Comparison of ENCODE assay signal across 13 cellular contexts in the genomic region with DNA sequence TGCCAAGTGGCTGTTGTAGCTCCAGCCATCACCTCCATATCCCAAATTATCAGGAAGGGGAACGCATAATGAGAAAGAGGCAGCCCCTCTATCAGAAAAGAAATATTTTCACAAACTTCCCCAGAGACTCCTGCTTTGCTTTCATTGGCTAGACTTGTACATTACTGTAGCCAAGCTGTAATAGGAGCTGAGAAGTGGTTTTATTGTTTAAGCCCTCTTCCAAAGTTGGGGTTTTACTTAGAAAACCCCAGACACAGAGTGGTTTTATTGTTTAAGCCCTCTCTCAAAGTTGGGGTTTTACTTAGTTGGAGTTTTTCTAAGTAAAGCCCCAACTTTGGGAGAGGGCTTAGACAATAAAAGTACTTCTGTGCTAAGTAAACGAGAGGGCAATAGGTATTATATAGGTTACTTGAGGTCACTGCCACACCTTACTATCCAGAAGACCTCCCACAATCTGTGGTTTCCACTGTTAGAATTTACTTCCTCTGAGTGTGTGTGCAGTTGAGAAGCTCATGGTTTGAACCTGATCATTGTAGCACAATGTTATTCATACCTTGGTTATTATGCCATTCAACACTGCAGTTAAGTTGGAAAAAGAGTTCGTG.
DNase-seq lines count a peak whose midpoint lies in the region; ATAC-seq and TF ChIP-seq lines count a peak whose summit lies in the region.
"Had no signal": no experiment of that assay in that cellular context is flagged by ENCODE, and none has a peak within 500 bp of the region (broad histone marks: within the 10 kb centered on the region; RNA-seq: fewer than 3 reads in every experiment).

No MANE protein-coding gene starts in this region.

- CTCF ChIA-PET in mammary epithelial cell (lab: Charles Lee; ENCODE audit: low non-redundant PET) (interaction anchor here (0.8 kb wide), 1 partner anchor 152 kb away, joined by 5 read pairs; no protein-coding TSS in a partner anchor), MCF 10A (lab: Yijun Ruan, JAX) (interaction anchor here (1.0 to 5.2 kb wide), 12 partner anchors 11 to 379 kb away, joined by 3 to 56 read pairs (median 6); no protein-coding TSS in a partner anchor), T-cell (lab: Charles Lee) (interaction anchor here (0.5 to 4.3 kb wide), 4 partner anchors 229 to 583 kb away, joined by 3 to 75 read pairs (median 11); no protein-coding TSS in a partner anchor), Caco-2 (lab: Charles Lee) (interaction anchor here (1.8 kb wide), 1 partner anchor 283 kb away, joined by 7 read pairs; no protein-coding TSS in a partner anchor)

- H3K4me3 ChIP-seq in mammary epithelial cell (replicated peaks in 1 of 3; ENCODE audit: insufficient read depth in 1 of 3, low read depth in 2 of 3, low read length in 3 of 3) (no peak overlapping the region), Caco-2 (ENCODE audit: low read depth, low read length) (no peak overlapping the region)
- H3K4me3 ChIP-seq: adrenal gland, right atrium auricular region had no signal

- no peaks in the 10 kb centered on the region for H3K27me3 Mint-ChIP-seq in MCF 10A (ENCODE audit: insufficient read depth, unreplicated experiment)
- H3K27me3 Mint-ChIP-seq in T-cell = no peaks in the 10 kb centered on the region
- H3K27me3 Mint-ChIP-seq in Caco-2 (ENCODE audit: insufficient read depth, unreplicated experiment) = no peaks in the 10 kb centered on the region

- no peak overlapping the region for H3K4me3 Mint-ChIP-seq in MCF 10A (ENCODE audit: unreplicated experiment)
- peak overlapping the region in 2 of 3 donors; percentile 13 to 66 for H3K4me3 Mint-ChIP-seq in T-cell
- no peak overlapping the region for H3K4me3 Mint-ChIP-seq in Caco-2 (ENCODE audit: unreplicated experiment)

- intact Hi-C loops in mammary epithelial cell (cut with micrococcal nuclease) (loop anchor here (2.0 kb wide), 1 partner anchor 389 kb away; no protein-coding TSS in a partner anchor), MCF 10A (cut with micrococcal nuclease) (no loop called here), Caco-2 (cut with micrococcal nuclease; ENCODE audit: unreplicated experiment) (no loop called here)

- no peak overlapping the region for H3K9ac ChIP-seq in mammary epithelial cell (ENCODE audit: insufficient read depth, low read length)

- ATAC-seq in T-cell (replicated peaks in 1 of 4) (peak; percentile 82 to 88 (median 86)), SK-N-SH treated with all-trans-retinoic acid at 6 μM for 48 hours (no peak)

- H3K4me1 ChIP-seq in mammary epithelial cell (ENCODE audit: insufficient read depth, low read length) (peaks cover 6% of the 10 kb centered on the region), Caco-2 (no peaks in the 10 kb centered on the region)
- H3K4me1 ChIP-seq: adrenal gland, right atrium auricular region had no signal

- H3K27ac ChIP-seq in mammary epithelial cell (ENCODE audit: insufficient read depth, low read depth, low read length) (no peak overlapping the region), epithelial cell of prostate (peak overlapping the region; percentile 6)
- H3K27ac ChIP-seq: right atrium auricular region had no signal

- no peak overlapping the region for H2AFZ ChIP-seq in mammary epithelial cell (ENCODE audit: low read depth, low read length)

- POLR2A ChIA-PET in MCF 10A (lab: Yijun Ruan, JAX) (no interaction called here), T-cell (lab: Charles Lee) (no interaction called here), Caco-2 (lab: Charles Lee) (no interaction called here)

- no peak for TF ChIP-seq CTCF in mammary epithelial cell (conservative IDR thresholded peaks at IDR 0.05 in 1 of 2, IDR thresholded peaks at IDR 0.05 in 1 of 2; ENCODE audit: extremely low read depth in 1 of 2, insufficient read depth in 1 of 2, low read depth in 1 of 2, low read length in 2 of 2)
- TF ChIP-seq CTCF in MCF 10A (IDR thresholded peaks at IDR 0.05; ENCODE audit: unreplicated experiment) = no peak
- no peak for TF ChIP-seq CTCF in Caco-2 (IDR thresholded peaks at IDR 0.05; ENCODE audit: insufficient read depth in 1 of 2, low read depth in 1 of 2, low read length in 1 of 2, severe bottlenecking in 1 of 2, unreplicated experiment in 1 of 2)

- H4K20me1 ChIP-seq in mammary epithelial cell (ENCODE audit: insufficient read depth, low read length) = peaks cover 2% of the 10 kb centered on the region

- H3K27me3 ChIP-seq in mammary epithelial cell (ENCODE audit: insufficient read depth, low read length) (no peaks in the 10 kb centered on the region), Caco-2 (replicated peaks; ENCODE audit: control insufficient read depth, insufficient read depth, low read length) (no peaks in the 10 kb centered on the region)
- H3K27me3 ChIP-seq: adrenal gland, right atrium auricular region had no signal

- H3K36me3 ChIP-seq in mammary epithelial cell (ENCODE audit: insufficient read depth, low read length) (peaks cover 49% of the 10 kb centered on the region), Caco-2 (ENCODE audit: control insufficient read depth, insufficient read depth, low read length) (peaks cover 2% of the 10 kb centered on the region; the same call in 1 of the 2 replicates)

- H3K79me2 ChIP-seq in mammary epithelial cell (ENCODE audit: insufficient read depth, low read length) = peaks cover 12% of the 10 kb centered on the region

- BruUV-seq in mammary epithelial cell (replicated peaks; lab: Mats Ljungman, UMichigan) (no TSS peak), MCF 10A (replicated peaks; lab: Mats Ljungman, UMichigan) (no TSS peak), Caco-2 (replicated peaks; lab: Mats Ljungman, UMichigan) (no TSS peak)

- DNase-seq in mammary epithelial cell = peak; percentile 46
- DNase-seq in MCF 10A (ENCODE audit: unreplicated experiment) = no peak
- DNase-seq in T-cell = no peak
- DNase-seq in epithelial cell of prostate (ENCODE audit: low read depth, low spot score) = no peak
- no peak for DNase-seq in Caco-2
- no peak for DNase-seq in KG1 (lab: John Stamatoyannopoulos, UW)
- no peak for DNase-seq in cerebellar cortex (ENCODE audit: low spot score)
- DNase-seq: adrenal gland; DMS53; kidney glomerular epithelial cell; stimulated activated CD4-positive, alpha-beta T cell treated with anti-CD3 and anti-CD28 coated beads, Interleukin-4, amount 100 ng/mL, for 1 hour had no signal

- WGBS in mammary epithelial cell (ENCODE audit: low coverage, missing lambda C conversion rate) = 67% methylated on average over 3 of the region's 3 CpGs

- no peak overlapping the region for H3K4me2 ChIP-seq in mammary epithelial cell (ENCODE audit: insufficient read depth, low read depth, low read length)

- H3K9me3 ChIP-seq in mammary epithelial cell (replicated peaks; ENCODE audit: insufficient read depth, low read length) (no peaks in the 10 kb centered on the region), Caco-2 (no peaks in the 10 kb centered on the region)
- H3K9me3 ChIP-seq: adrenal gland, right atrium auricular region had no signal

- H3K4me1 Mint-ChIP-seq in MCF 10A (ENCODE audit: insufficient read depth, unreplicated experiment) (no peaks in the 10 kb centered on the region), T-cell (peaks cover 30 to 39% (median 30%) of the 10 kb centered on the region in 3 donors), Caco-2 (ENCODE audit: low read depth, unreplicated experiment) (no peaks in the 10 kb centered on the region)

- dilution Hi-C loops in mammary epithelial cell (cut with HindIII; ENCODE audit: low sequenced_read_pairs) = no loop called here

- in situ Hi-C loops in mammary epithelial cell (cut with MboI; ENCODE audit: low sequenced_read_pairs in 2 of 2) = loop anchor here in 1 of 2 donors (25.0 kb wide), 1 partner anchor 379 kb away; no protein-coding TSS in a partner anchor

- H3K27ac Mint-ChIP-seq in MCF 10A (ENCODE audit: low read depth, unreplicated experiment) (no peak overlapping the region), T-cell (no peak overlapping the region), Caco-2 (ENCODE audit: unreplicated experiment) (no peak overlapping the region)

- H3K36me3 Mint-ChIP-seq in MCF 10A (ENCODE audit: insufficient read depth, unreplicated experiment) = peaks cover 85% of the 10 kb centered on the region
- no peaks in the 10 kb centered on the region for H3K36me3 Mint-ChIP-seq in T-cell
- peaks cover 89% of the 10 kb centered on the region for H3K36me3 Mint-ChIP-seq in Caco-2 (ENCODE audit: insufficient read depth, unreplicated experiment)

- H3K9me3 Mint-ChIP-seq in MCF 10A (ENCODE audit: unreplicated experiment) (no peaks in the 10 kb centered on the region), T-cell (no peaks in the 10 kb centered on the region), Caco-2 (ENCODE audit: unreplicated experiment) (no peaks in the 10 kb centered on the region)

TF ChIP-seq in SK-N-SH treated with all-trans-retinoic acid at 6 μM for 48 hours, 23 proteins besides CTCF, POLR2A, EP300 and RAD21:
- TF ChIP-seq, protein P1, sequence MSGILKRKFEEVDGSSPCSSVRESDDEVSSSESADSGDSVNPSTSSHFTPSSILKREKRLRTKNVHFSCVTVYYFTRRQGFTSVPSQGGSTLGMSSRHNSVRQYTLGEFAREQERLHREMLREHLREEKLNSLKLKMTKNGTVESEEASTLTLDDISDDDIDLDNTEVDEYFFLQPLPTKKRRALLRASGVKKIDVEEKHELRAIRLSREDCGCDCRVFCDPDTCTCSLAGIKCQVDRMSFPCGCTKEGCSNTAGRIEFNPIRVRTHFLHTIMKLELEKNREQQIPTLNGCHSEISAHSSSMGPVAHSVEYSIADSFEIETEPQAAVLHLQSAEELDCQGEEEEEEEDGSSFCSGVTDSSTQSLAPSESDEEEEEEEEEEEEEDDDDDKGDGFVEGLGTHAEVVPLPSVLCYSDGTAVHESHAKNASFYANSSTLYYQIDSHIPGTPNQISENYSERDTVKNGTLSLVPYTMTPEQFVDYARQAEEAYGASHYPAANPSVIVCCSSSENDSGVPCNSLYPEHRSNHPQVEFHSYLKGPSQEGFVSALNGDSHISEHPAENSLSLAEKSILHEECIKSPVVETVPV (CRISPR knock-in tag; IDR thresholded peaks at IDR 0.05) = no peak
- TF ChIP-seq GLIS3 (CRISPR knock-in tag; IDR thresholded peaks at IDR 0.05) (no peak), TOX (CRISPR knock-in tag; IDR thresholded peaks at IDR 0.05; ENCODE audit: borderline replicate concordance) (no peak), TCF4 (CRISPR knock-in tag; IDR thresholded peaks at IDR 0.05; ENCODE audit: borderline replicate concordance) (no peak)
- TF ChIP-seq, protein P2, sequence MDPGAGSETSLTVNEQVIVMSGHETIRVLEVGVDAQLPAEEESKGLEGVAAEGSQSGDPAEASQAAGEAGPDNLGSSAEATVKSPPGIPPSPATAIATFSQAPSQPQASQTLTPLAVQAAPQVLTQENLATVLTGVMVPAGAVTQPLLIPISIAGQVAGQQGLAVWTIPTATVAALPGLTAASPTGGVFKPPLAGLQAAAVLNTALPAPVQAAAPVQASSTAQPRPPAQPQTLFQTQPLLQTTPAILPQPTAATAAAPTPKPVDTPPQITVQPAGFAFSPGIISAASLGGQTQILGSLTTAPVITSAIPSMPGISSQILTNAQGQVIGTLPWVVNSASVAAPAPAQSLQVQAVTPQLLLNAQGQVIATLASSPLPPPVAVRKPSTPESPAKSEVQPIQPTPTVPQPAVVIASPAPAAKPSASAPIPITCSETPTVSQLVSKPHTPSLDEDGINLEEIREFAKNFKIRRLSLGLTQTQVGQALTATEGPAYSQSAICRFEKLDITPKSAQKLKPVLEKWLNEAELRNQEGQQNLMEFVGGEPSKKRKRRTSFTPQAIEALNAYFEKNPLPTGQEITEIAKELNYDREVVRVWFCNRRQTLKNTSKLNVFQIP (CRISPR knock-in tag; IDR thresholded peaks at IDR 0.05; ENCODE audit: borderline replicate concordance, low read depth) = no peak
TF ChIP-seq in SK-N-SH treated with all-trans-retinoic acid at 6 μM for 48 hours: peak in this region for 0.

Comparison
In these comparisons a context has a peak if more than half of its experiments do, and no peak if none do; other contexts are left out.
1. H3K4me3 Mint-ChIP-seq: peak in T-cell (2 of 3); none in MCF 10A (single experiment) and Caco-2 (single experiment).